ENCODE assay signal across 26 cellular contexts in genomic region chr17:35948092-35948491, GRCh38. TPM values are rescaled to one million over a fixed set of nuclear protein-coding genes. Genes with fewer than 3 reads are reported as not detected.
"Had no signal": no experiment of that assay in that cellular context is flagged by ENCODE, and none has a peak within 500 bp of the region (broad histone marks: within the 10 kb centered on the region; RNA-seq: fewer than 3 reads in every experiment).

No MANE protein-coding gene starts in this region.

- H3K36me3 ChIP-seq: esophagus muscularis mucosa, gastroesophageal sphincter, heart left ventricle, neutrophil, right atrium auricular region, sigmoid colon, stomach, thyroid gland, vagina had no signal

- H3K4me2 ChIP-seq: hepatocyte had no signal

- H3K4me1 ChIP-seq: esophagus muscularis mucosa, foreskin keratinocyte, gastroesophageal sphincter, heart left ventricle, parathyroid adenoma, right atrium auricular region, thyroid gland, vagina had no signal

- H3K79me2 ChIP-seq: hepatocyte, parathyroid adenoma had no signal

- H3K4me3 ChIP-seq: coronary artery, esophagus muscularis mucosa, gastroesophageal sphincter, hepatocyte, lung, mucosa of descending colon, right atrium auricular region, sigmoid colon, thyroid gland, vagina had no signal

- H3K9ac ChIP-seq: parathyroid adenoma had no signal

- H3K27ac ChIP-seq: coronary artery, esophagus muscularis mucosa, foreskin keratinocyte, gastroesophageal sphincter, heart left ventricle, hepatocyte, neutrophil, parathyroid adenoma, right atrium auricular region, sigmoid colon, stomach, thyroid gland, vagina had no signal

- DNase-seq: dermis blood vessel endothelial cell; effector memory CD4-positive, alpha-beta T cell; foreskin keratinocyte; heart left ventricle; kidney; mucosa of descending colon; naive B cell; sigmoid colon; stimulated activated CD4-positive, alpha-beta T cell treated with anti-CD3 and anti-CD28 coated beads, Interleukin-2, amount 100 ng/mL, for 24 hours; stimulated activated CD4-positive, alpha-beta T cell treated with anti-CD3 and anti-CD28 coated beads, Interleukin-4, amount 100 ng/mL, for 24 hours; stimulated activated naive CD4-positive, alpha-beta T cell treated with Interleukin-2 at 50 U/mL for 16 hours; stomach; thyroid gland; trophoblast cell had no signal

- H3K27me3 ChIP-seq: esophagus muscularis mucosa, foreskin keratinocyte, hepatocyte, neutrophil, right atrium auricular region, thyroid gland, vagina had no signal

RNA-seq across cellular contexts. Expression of gene LYZL6, which starts 4.6 kb away (rescaled TPM):
- polyA plus RNA-seq: endothelial cell of umbilical vein, fibroblast of lung, foreskin keratinocyte, heart left ventricle, hepatocyte, liver, lung, sigmoid colon, stomach had no signal

RNA-seq across cellular contexts. Expression of gene RDM1, which starts 17.5 kb away (rescaled TPM):
- polyA plus RNA-seq: heart left ventricle, hepatocyte had no signal

RNA-seq across cellular contexts. Expression of gene CCL16, which starts 33.2 kb away (rescaled TPM):
- polyA plus RNA-seq: fibroblast of lung, foreskin keratinocyte, heart left ventricle, hepatocyte had no signal

RNA-seq across cellular contexts. Expression of gene CCL14, which starts 38.4 kb away (rescaled TPM):
- polyA plus RNA-seq: fibroblast of lung, foreskin keratinocyte had no signal

RNA-seq across cellular contexts. Expression of gene CCL15, which starts 53.3 kb away (rescaled TPM):
- polyA plus RNA-seq: endothelial cell of umbilical vein, fibroblast of lung, foreskin keratinocyte, heart left ventricle, stomach had no signal
